Comparison of ENCODE assay signal across 10 cellular contexts in genomic region chr9:84293001-84293798, GRCh38. TPM values are rescaled to one million over a fixed set of nuclear protein-coding genes. Genes with fewer than 3 reads are reported as not detected.
DNase-seq lines count a peak whose midpoint lies in the region; ATAC-seq lines count a peak whose summit lies in the region.
"Had no signal": no experiment of that assay in that cellular context is flagged by ENCODE, and none has a peak within 500 bp of the region (broad histone marks: within the 10 kb centered on the region; RNA-seq: fewer than 3 reads in every experiment).

No MANE protein-coding gene starts in this region.

- DNase-seq in AML-193 (lab: John Stamatoyannopoulos, UW) (peak; percentile 35 to 42), SKM-1 (lab: John Stamatoyannopoulos, UW; ENCODE audit: unreplicated experiment) (peak; percentile 30), HPDE6-E6E7 (ENCODE audit: extremely low spot score) (no peak), NCI-H2107 treated with DMSO at 0.1 percent for 48 hours (lab: John Stamatoyannopoulos, UW; ENCODE audit: unreplicated experiment) (no peak), HT-29 (ENCODE audit: low spot score) (no peak), germinal center (ENCODE audit: low spot score) (no peak)
- DNase-seq: Caco-2; effector CD8-positive, alpha-beta T cell had no signal

- ATAC-seq in GM18873 (IDR thresholded peaks at IDR 0.05; ENCODE audit: low FRiP score, unreplicated experiment) (peak; percentile 39), HG02884 (IDR thresholded peaks at IDR 0.05; ENCODE audit: unreplicated experiment) (peak; percentile 55)

RNA-seq across cellular contexts. Expression of gene SLC28A3, which starts 47.4 kb away (rescaled TPM):
- total RNA-seq in HT-29 (2014; rRNA removed; shearing (Covaris generic)): 4.5 and 4.7 TPM in 2 replicates

Comparison
In these comparisons a context has a peak if more than half of its experiments do, and no peak if none do; other contexts are left out.
1. DNase-seq: peak in AML-193 (2 of 2) and SKM-1 (single experiment); none in HPDE6-E6E7 (single experiment), NCI-H2107 treated with DMSO at 0.1 percent for 48 hours (single experiment), HT-29 (single experiment) and germinal center (single experiment).